ENCODE assay signal across 10 cellular contexts in the genomic region with DNA sequence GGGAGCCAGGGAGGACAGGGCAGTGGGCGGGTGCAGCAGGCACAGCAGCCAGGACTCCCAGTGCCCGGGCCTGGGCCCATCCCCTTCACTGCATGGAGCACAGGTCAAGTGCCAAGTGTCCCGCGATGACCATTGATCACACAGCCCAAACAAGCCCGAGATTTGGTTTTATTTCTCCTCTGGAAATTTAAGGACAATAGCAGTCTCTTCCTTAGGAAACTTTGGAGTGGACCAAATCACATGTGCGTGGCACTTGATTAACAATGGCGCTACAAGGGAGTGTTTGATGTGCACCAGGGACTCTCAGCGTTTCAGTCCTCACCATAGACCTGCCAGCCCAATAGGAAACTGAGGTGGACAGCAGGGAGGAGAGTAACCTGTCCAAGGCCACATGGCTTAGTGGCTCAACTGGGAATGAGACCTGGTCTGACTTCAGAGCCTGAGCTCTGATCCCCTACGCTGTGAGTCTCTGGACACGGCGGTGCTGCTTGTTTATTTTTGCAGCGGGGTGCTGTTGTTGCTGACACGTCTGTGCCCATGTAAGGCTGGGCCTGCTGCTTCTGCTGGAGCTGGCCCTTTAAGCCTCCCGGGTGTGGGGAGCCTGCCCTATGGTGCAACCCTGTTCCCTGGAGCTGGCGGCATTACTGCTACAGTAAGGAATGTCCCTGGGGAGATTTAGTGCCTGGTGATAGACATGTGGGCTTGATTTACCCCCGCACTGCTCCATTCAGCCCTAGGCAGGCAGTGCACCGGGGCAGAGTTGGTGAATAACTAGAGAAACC.
A peak's percentile ranks its signal among the peaks of the same experiment; 100 is the strongest.
DNase-seq lines count a peak whose midpoint lies in the region; ATAC-seq and TF ChIP-seq lines count a peak whose summit lies in the region.
"Had no signal": no experiment of that assay in that cellular context is flagged by ENCODE, and none has a peak within 500 bp of the region (broad histone marks: within the 10 kb centered on the region; RNA-seq: fewer than 3 reads in every experiment).

No MANE protein-coding gene starts in this region.

- peaks cover 33% of the 10 kb centered on the region for H3K4me1 ChIP-seq in suprapubic skin
- no peaks in the 10 kb centered on the region for H3K4me1 ChIP-seq in H9 (ENCODE audit: insufficient read depth, low read length)

- H2BK5ac ChIP-seq in H9 (ENCODE audit: insufficient read length, low read length): no peak overlapping the region

- no peak for TF ChIP-seq POLR2A in suprapubic skin (IDR thresholded peaks at IDR 0.05)

- no peaks in the 10 kb centered on the region for H3K79me2 ChIP-seq in H9 (ENCODE audit: insufficient read depth, low read length)

- TF ChIP-seq CTCF in WTC11 (IDR thresholded peaks at IDR 0.05): no peak
- TF ChIP-seq CTCF in suprapubic skin (IDR thresholded peaks at IDR 0.05): no peak
- no peak for TF ChIP-seq CTCF in GM10266 (IDR thresholded peaks at IDR 0.05; ENCODE audit: control insufficient read depth, insufficient read depth, low read depth, missing control alignments)
- no peak for TF ChIP-seq CTCF in H9 (conservative IDR thresholded peaks at IDR 0.05)

- H3K27me3 Mint-ChIP-seq in WTC11 (ENCODE audit: low read depth) (peaks cover 10% of the 10 kb centered on the region), H9 (ENCODE audit: low read depth) (peaks cover 86% of the 10 kb centered on the region)

- H4K8ac ChIP-seq in H9 (replicated peaks; ENCODE audit: insufficient read length, low read depth, low read length): no peak overlapping the region

- H3K4me3 ChIP-seq in suprapubic skin: no peak overlapping the region

- no peak overlapping the region for H2BK20ac ChIP-seq in H9 (ENCODE audit: low read depth, low read length, poor library complexity, severe bottlenecking)

- no peaks in the 10 kb centered on the region for H3K36me3 ChIP-seq in suprapubic skin

- POLR2A ChIA-PET in WTC11 (lab: Charles Lee): no interaction called here

- no peak overlapping the region for H3K56ac ChIP-seq in H9 (ENCODE audit: insufficient read length, low read depth, low read length)

- no peak overlapping the region for H4K91ac ChIP-seq in H9 (ENCODE audit: insufficient read length, low read depth, low read length)

- no peak overlapping the region for H3K23ac ChIP-seq in H9 (ENCODE audit: insufficient read length, low read depth, low read length)

- H3K4me1 Mint-ChIP-seq in WTC11 (peaks cover 3% of the 10 kb centered on the region; the same call in 1 of the 2 replicates), H9 (peaks cover 4 to 23% of the 10 kb centered on the region in 2 experiments; a peak in 3 of 4 replicates)

- no peak overlapping the region for H2AK5ac ChIP-seq in H9 (ENCODE audit: insufficient read length, low read length)

- CTCF ChIA-PET in WTC11 (lab: Charles Lee): interaction anchor here (4.5 kb wide), 1 partner anchor 13 kb away, joined by 21 read pairs; no protein-coding TSS in a partner anchor

- DNase-seq in HS-27A (ENCODE audit: low read depth) (peak; percentile 91), WTC11 (ENCODE audit: low spot score) (no peak), hepatic stellate cell (ENCODE audit: low spot score) (peak; percentile 98), suprapubic skin (ENCODE audit: low spot score in 2 of 2) (peak; percentile 90 to 92), middle frontal gyrus (ENCODE audit: extremely low spot score, low spot score) (no peak), GM10266 (ENCODE audit: extremely low spot score) (no peak), H9 (no peak)
- no peak for DNase-seq in stimulated activated naive CD4-positive, alpha-beta T cell (lab: John Stamatoyannopoulos, UW)
- DNase-seq: effector CD8-positive, alpha-beta T cell; stimulated activated CD4-positive, alpha-beta T cell treated with anti-CD3 and anti-CD28 coated beads, Interleukin-1b, Interleukin-23, amount 100 ng/mL, for 48 hours had no signal

- H3K9me3 ChIP-seq in suprapubic skin: no peaks in the 10 kb centered on the region
- no peaks in the 10 kb centered on the region for H3K9me3 ChIP-seq in H9 (ENCODE audit: control insufficient read depth, low read depth, low read length)

- no peak overlapping the region for H3K4me2 ChIP-seq in H9 (ENCODE audit: insufficient read depth, insufficient read length, low read length)

- H3K27ac Mint-ChIP-seq in WTC11: no peak overlapping the region
- H3K27ac Mint-ChIP-seq in H9: peak overlapping the region in 1 of 3 experiments; percentile 21; a peak in 1 of 7 replicates

- H3K18ac ChIP-seq in H9 (ENCODE audit: insufficient read length, low read depth, low read length): no peak overlapping the region

- H3K14ac ChIP-seq in H9 (ENCODE audit: insufficient read depth, low read length): no peak overlapping the region; the same call in 1 of the 2 replicates

- H2BK15ac ChIP-seq in H9 (ENCODE audit: low read depth, low read length): no peak overlapping the region

- H3K9me3 Mint-ChIP-seq in WTC11 (no peaks in the 10 kb centered on the region), H9 (no peaks in the 10 kb centered on the region)

- H3K36me3 Mint-ChIP-seq in WTC11 (no peaks in the 10 kb centered on the region), H9 (ENCODE audit: insufficient read depth in 1 of 3, low read depth in 3 of 3) (no peaks in the 10 kb centered on the region)

- no peak overlapping the region for H3T11ph ChIP-seq in H9 (ENCODE audit: low read length)

- no peak overlapping the region for H2AFZ ChIP-seq in H9 (ENCODE audit: low read length)

- H3K4ac ChIP-seq in H9 (ENCODE audit: low read depth, low read length): no peak overlapping the region

- no peak for TF ChIP-seq EP300 in suprapubic skin (IDR thresholded peaks at IDR 0.05)

- H3K9ac ChIP-seq in H9 (ENCODE audit: extremely low read depth, insufficient read length, low read length): no peak overlapping the region

- no peaks in the 10 kb centered on the region for H4K20me1 ChIP-seq in H9 (ENCODE audit: control insufficient read depth, insufficient read depth, insufficient read length)

- peak; percentile 62 for ATAC-seq in WTC11

- H3K23me2 ChIP-seq in H9 (ENCODE audit: insufficient read length, low read depth, low read length, poor library complexity, severe bottlenecking): no peaks in the 10 kb centered on the region

- no peaks in the 10 kb centered on the region for H3K79me1 ChIP-seq in H9 (ENCODE audit: insufficient read depth, low read depth, low read length, poor library complexity, severe bottlenecking)

- no peak overlapping the region for H4K5ac ChIP-seq in H9 (ENCODE audit: insufficient read length, low read depth, low read length)

- H3K4me3 Mint-ChIP-seq in WTC11 (no peak overlapping the region), H9 (no peak overlapping the region; a peak in 1 of 5 replicates)

- peak overlapping the region; percentile 43 for H3K27ac ChIP-seq in suprapubic skin
- no peak overlapping the region for H3K27ac ChIP-seq in H9 (ENCODE audit: insufficient read length, low read depth, low read length)

- WGBS in suprapubic skin: 71% methylated on average over 16 of the region's 17 CpGs
- WGBS in H9 (ENCODE audit: extremely low coverage, insufficient read length, low lambda C conversion rate): no CpG with 5 or more reads among the region's 17 CpGs

- H3K27me3 ChIP-seq in suprapubic skin (no peaks in the 10 kb centered on the region), H9 (ENCODE audit: insufficient read depth, low read length) (no peaks in the 10 kb centered on the region; the same call in 1 of the 2 replicates)

- H2BK120ac ChIP-seq in H9 (ENCODE audit: low read depth, low read length, poor library complexity, severe bottlenecking): no peak overlapping the region

- H2BK12ac ChIP-seq in H9 (ENCODE audit: insufficient read length, low read depth, low read length): no peak overlapping the region

TF ChIP-seq in WTC11, 78 proteins besides CTCF, POLR2A, EP300 and RAD21 (continues in another document):
- TF ChIP-seq JUN (CRISPR knock-in tag; IDR thresholded peaks at IDR 0.05) (no peak), EMX1 (CRISPR knock-in tag; IDR thresholded peaks at IDR 0.05) (no peak), IRF2 (CRISPR knock-in tag; IDR thresholded peaks at IDR 0.05; ENCODE audit: borderline replicate concordance, low read depth) (no peak), CREM (CRISPR knock-in tag; IDR thresholded peaks at IDR 0.05) (no peak), SMAD3 (CRISPR knock-in tag; IDR thresholded peaks at IDR 0.05; ENCODE audit: borderline replicate concordance) (no peak)
- TF ChIP-seq, protein P1, sequence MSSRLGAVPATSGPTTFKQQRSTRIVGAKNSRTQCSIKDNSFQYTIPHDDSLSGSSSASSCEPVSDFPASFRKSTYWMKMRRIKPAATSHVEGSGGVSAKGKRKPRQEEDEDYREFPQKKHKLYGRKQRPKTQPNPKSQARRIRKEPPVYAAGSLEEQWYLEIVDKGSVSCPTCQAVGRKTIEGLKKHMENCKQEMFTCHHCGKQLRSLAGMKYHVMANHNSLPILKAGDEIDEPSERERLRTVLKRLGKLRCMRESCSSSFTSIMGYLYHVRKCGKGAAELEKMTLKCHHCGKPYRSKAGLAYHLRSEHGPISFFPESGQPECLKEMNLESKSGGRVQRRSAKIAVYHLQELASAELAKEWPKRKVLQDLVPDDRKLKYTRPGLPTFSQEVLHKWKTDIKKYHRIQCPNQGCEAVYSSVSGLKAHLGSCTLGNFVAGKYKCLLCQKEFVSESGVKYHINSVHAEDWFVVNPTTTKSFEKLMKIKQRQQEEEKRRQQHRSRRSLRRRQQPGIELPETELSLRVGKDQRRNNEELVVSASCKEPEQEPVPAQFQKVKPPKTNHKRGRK (CRISPR knock-in tag; IDR thresholded peaks at IDR 0.05; ENCODE audit: borderline replicate concordance): no peak

Comparison
In these comparisons a context has a peak if more than half of its experiments do, and no peak if none do; other contexts are left out.
1. DNase-seq: peak in HS-27A (single experiment), hepatic stellate cell (single experiment) and suprapubic skin (2 of 2); none in WTC11 (single experiment), middle frontal gyrus (single experiment), stimulated activated naive CD4-positive, alpha-beta T cell (0 of 6), GM10266 (single experiment) and H9 (single experiment).